In the genomic region with DNA sequence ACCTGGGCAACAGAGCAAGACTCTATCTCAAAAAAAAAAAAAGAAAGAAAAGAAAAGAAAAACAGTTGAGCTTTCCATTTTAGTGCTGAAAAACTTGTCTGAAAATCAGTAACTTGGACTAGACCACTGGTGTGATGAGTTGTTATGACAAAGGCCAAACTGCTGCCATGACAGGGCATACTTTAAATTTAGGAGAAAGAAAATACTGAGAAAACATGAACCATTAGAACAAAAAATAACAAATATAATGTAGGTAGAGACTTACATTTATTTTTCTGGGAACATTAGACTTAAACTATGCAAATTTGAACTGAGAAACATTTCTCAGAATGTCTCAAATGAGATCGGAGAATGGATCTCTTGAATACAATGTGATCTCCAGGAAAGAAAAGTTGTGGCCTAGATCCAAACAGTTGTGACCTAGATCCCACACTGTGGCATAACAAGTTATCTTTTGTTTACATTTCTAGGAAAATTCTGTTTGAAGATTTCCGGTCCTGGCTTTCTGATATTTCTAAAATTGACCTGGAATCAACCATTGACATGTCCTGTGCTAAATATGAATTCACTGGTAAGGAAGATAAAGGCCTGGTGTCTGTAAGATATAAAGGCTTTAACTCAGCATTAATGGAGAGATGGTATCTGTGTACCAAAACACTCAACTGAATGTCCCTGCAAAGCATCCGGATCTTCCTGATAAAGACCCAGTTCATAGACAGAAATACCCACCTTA, we compare ENCODE assay signal across 1 cellular context.
TF ChIP-seq lines count a peak whose summit lies in the region.

No MANE protein-coding gene starts in this region.

TF ChIP-seq in HepG2, 621 proteins besides CTCF, POLR2A, EP300 and RAD21:
- no peak for TF ChIP-seq CC2D1A (CRISPR knock-in tag; IDR thresholded peaks at IDR 0.05)
- no peak for TF ChIP-seq FOSL1 (CRISPR knock-in tag; IDR thresholded peaks at IDR 0.05; ENCODE audit: borderline replicate concordance)
- 0 out of 2 replicates have a peak, but pooled peaks have one; percentile 28 for TF ChIP-seq BCL6 (CRISPR knock-in tag; IDR thresholded peaks at IDR 0.05)
- TF ChIP-seq RBFOX2 (IDR thresholded peaks at IDR 0.05; ENCODE audit: low read depth, low read length): 0 out of 2 replicates have a peak, but pooled peaks have one; percentile 38
